Comparison of ENCODE assay signal across 7 cellular contexts in the genomic region with DNA sequence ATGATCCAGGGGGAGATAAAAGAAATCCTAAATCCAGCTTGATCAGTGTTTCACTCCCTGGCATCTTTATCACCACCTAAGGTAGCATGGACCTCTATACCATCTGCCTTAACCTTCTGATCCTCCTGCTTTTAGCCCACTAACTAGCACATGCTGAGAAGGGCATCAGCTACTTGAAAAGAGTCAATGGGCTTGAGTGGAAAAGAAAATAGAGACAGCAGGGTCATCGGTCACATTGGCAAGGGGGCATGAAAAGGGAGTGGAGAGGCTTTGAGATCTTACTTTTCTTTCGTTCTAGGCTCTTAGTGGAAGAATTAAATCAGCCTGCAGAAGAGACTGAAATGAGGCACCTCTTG. TPM values are rescaled to one million over a fixed set of nuclear protein-coding genes. Genes with fewer than 3 reads are reported as not detected.
DNase-seq lines count a peak whose midpoint lies in the region; ATAC-seq and TF ChIP-seq lines count a peak whose summit lies in the region.

No MANE protein-coding gene starts in this region.

- H3K36me3 ChIP-seq in HAP-1 (replicated peaks) (no peaks in the 10 kb centered on the region; the same call in 1 of the 2 replicates), iPS DF 6.9 (ENCODE audit: control insufficient read depth, insufficient read depth, low read length) (no peaks in the 10 kb centered on the region; the same call in 1 of the 2 replicates)

- H3K27me3 ChIP-seq in HAP-1 (ENCODE audit: low read depth) (no peaks in the 10 kb centered on the region), iPS DF 6.9 (ENCODE audit: control insufficient read depth, insufficient read depth, low read length) (no peaks in the 10 kb centered on the region)

- no CpG with 5 or more reads among the region's 2 CpGs for WGBS in iPS DF 6.9 (ENCODE audit: insufficient coverage, insufficient read length)

- H3K9me3 ChIP-seq in HAP-1 (no peaks in the 10 kb centered on the region), iPS DF 6.9 (ENCODE audit: control insufficient read depth, insufficient read depth, low read length) (no peaks in the 10 kb centered on the region)

- peak overlapping the region; percentile 99 for H3K4me3 Mint-ChIP-seq in activated B cell treated with CpG ODN at 0.5 μM for 24 hours
- H3K4me3 Mint-ChIP-seq in stimulated activated naive B cell treated with anti-CD40 and anti-IgM and Interleukin-4, amounts not matched to agents 10 μg/mL and 1 μg/mL and 100 μg/mL, for 72 hours: peak overlapping the region; percentile 89 to 91

- H3K27ac ChIP-seq in iPS DF 6.9 (ENCODE audit: low read length): no peak overlapping the region

- H3K27me3 Mint-ChIP-seq in activated B cell treated with CpG ODN at 0.5 μM for 24 hours: no peaks in the 10 kb centered on the region
- H3K27me3 Mint-ChIP-seq in stimulated activated naive B cell treated with anti-CD40 and anti-IgM and Interleukin-4, amounts not matched to agents 10 μg/mL and 1 μg/mL and 100 μg/mL, for 72 hours: no peaks in the 10 kb centered on the region

- H3K36me3 Mint-ChIP-seq in activated B cell treated with CpG ODN at 0.5 μM for 24 hours (ENCODE audit: low read depth): peaks cover 34% of the 10 kb centered on the region
- peaks cover 18 to 22% of the 10 kb centered on the region in 2 donors for H3K36me3 Mint-ChIP-seq in stimulated activated naive B cell treated with anti-CD40 and anti-IgM and Interleukin-4, amounts not matched to agents 10 μg/mL and 1 μg/mL and 100 μg/mL, for 72 hours

- H3K4me1 Mint-ChIP-seq in activated B cell treated with CpG ODN at 0.5 μM for 24 hours: peaks cover 28% of the 10 kb centered on the region
- H3K4me1 Mint-ChIP-seq in stimulated activated naive B cell treated with anti-CD40 and anti-IgM and Interleukin-4, amounts not matched to agents 10 μg/mL and 1 μg/mL and 100 μg/mL, for 72 hours: peaks cover 16 to 26% of the 10 kb centered on the region in 2 donors

- H3K4me3 ChIP-seq in HAP-1: peak overlapping the region; percentile 87
- H3K4me3 ChIP-seq in iPS DF 6.9 (ENCODE audit: low read length): peak overlapping the region; percentile 85; the same call in 1 of the 2 replicates

- in situ Hi-C loops in HAP-1 (cut with MboI; ENCODE audit: low sequenced_read_pairs): no loop called here

- no peaks in the 10 kb centered on the region for H3K9me3 Mint-ChIP-seq in activated B cell treated with CpG ODN at 0.5 μM for 24 hours
- no peaks in the 10 kb centered on the region for H3K9me3 Mint-ChIP-seq in stimulated activated naive B cell treated with anti-CD40 and anti-IgM and Interleukin-4, amounts not matched to agents 10 μg/mL and 1 μg/mL and 100 μg/mL, for 72 hours

- ATAC-seq in activated B cell treated with CpG ODN at 0.5 μM for 24 hours (ENCODE audit: low read depth): no peak
- ATAC-seq in stimulated activated naive B cell treated with anti-CD40 and anti-IgM and Interleukin-4, amounts not matched to agents 10 μg/mL and 1 μg/mL and 100 μg/mL, for 72 hours (replicated peaks): peak; percentile 2 to 3

- POLR2A ChIA-PET in activated B cell treated with CpG ODN at 0.5 μM for 24 hours (lab: Charles Lee): interaction anchor here (0.6 to 2.1 kb wide), 11 partner anchors 15 to 237 kb away, joined by 3 to 17 read pairs (median 3); a partner anchor contains a TSS

- no peak for DNase-seq in HAP-1 (ENCODE audit: low spot score in 2 of 2)
- no peak for DNase-seq in activated B cell treated with CpG ODN at 0.5 μM for 24 hours
- DNase-seq in iPS DF 6.9 (ENCODE audit: low read depth, low spot score): no peak
- DNase-seq in stimulated activated naive B cell treated with anti-CD40 and anti-IgM and Interleukin-4, amounts not matched to agents 10 μg/mL and 1 μg/mL and 100 μg/mL, for 72 hours: no peak
- DNase-seq in GF-D8 (lab: John Stamatoyannopoulos, UW): no peak
- DNase-seq in stimulated activated CD4-positive, alpha-beta T cell treated with anti-CD3 and anti-CD28 coated beads, Interleukin-4, amount 100 ng/mL, for 24 hours: no peak
- no peak for DNase-seq in NCI-H345 treated with DMSO at 0.1 percent for 48 hours (lab: John Stamatoyannopoulos, UW; ENCODE audit: unreplicated experiment)

- H3K27ac Mint-ChIP-seq in activated B cell treated with CpG ODN at 0.5 μM for 24 hours: peak overlapping the region; percentile 100
- H3K27ac Mint-ChIP-seq in stimulated activated naive B cell treated with anti-CD40 and anti-IgM and Interleukin-4, amounts not matched to agents 10 μg/mL and 1 μg/mL and 100 μg/mL, for 72 hours: peak overlapping the region; percentile 98

- TF ChIP-seq CTCF in activated B cell treated with CpG ODN at 0.5 μM for 24 hours (IDR thresholded peaks at IDR 0.05): no peak

- CTCF ChIA-PET in activated B cell treated with CpG ODN at 0.5 μM for 24 hours (lab: Charles Lee): interaction anchor here (1.5 to 2.0 kb wide), 3 partner anchors 9 to 88 kb away, joined by 3 to 7 read pairs (median 5); a partner anchor contains a TSS

- intact Hi-C loops in activated B cell treated with CpG ODN at 0.5 μM for 24 hours (cut with micrococcal nuclease): loop anchor here (1.0 to 2.0 kb wide), 11 partner anchors 37 to 646 kb away; a partner anchor contains a TSS

- H3K4me1 ChIP-seq in HAP-1: peaks cover 12% of the 10 kb centered on the region
- no peaks in the 10 kb centered on the region for H3K4me1 ChIP-seq in iPS DF 6.9 (ENCODE audit: control insufficient read depth, insufficient read depth, low read length)

RNA-seq across cellular contexts. Expression of a gene that starts 0.2 kb away (rescaled TPM):
- 23.2 and 25.2 TPM in 2 replicates for total RNA-seq in activated B cell treated with CpG ODN at 0.5 μM for 24 hours

RNA-seq across cellular contexts. Expression of a gene that starts 0.6 kb away (rescaled TPM):
- total RNA-seq in activated B cell treated with CpG ODN at 0.5 μM for 24 hours: 43.1 and 51.0 TPM in 2 replicates

RNA-seq across cellular contexts. Expression of a gene that starts 21.9 kb away (rescaled TPM):
- 0.31 TPM in 1 of 2 replicates, not detected in the other for total RNA-seq in activated B cell treated with CpG ODN at 0.5 μM for 24 hours

RNA-seq across cellular contexts. Expression of a gene that starts 36.9 kb away (rescaled TPM):
- total RNA-seq in activated B cell treated with CpG ODN at 0.5 μM for 24 hours: 5.7 and 6.5 TPM in 2 replicates

RNA-seq across cellular contexts. Expression of a gene that starts 37.2 kb away (rescaled TPM):
- total RNA-seq in activated B cell treated with CpG ODN at 0.5 μM for 24 hours: 8.6 and 8.7 TPM in 2 replicates
